Comparison of ENCODE assay signal across 17 cellular contexts in the genomic region with DNA sequence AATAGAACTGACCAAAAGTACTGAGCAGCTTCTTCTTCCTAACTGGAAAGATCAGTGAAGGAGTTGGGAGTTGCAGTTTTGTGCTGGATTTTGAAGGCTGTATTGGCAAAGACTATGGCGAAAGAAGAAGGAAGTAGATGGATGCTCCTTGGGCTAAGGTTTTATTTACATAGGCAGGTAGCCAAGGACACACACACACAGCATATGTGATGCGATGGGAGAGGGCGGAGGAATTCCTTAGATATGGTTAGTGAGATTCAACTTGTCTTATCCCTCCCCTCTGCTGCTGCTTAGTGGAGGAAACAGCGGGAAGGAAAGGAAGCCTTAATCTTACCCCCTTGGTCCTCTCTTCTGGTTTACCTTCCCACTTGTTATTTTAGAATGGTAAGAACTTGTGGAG.
A peak's percentile ranks its signal among the peaks of the same experiment; 100 is the strongest.
DNase-seq lines count a peak whose midpoint lies in the region; ATAC-seq, FAIRE-seq and TF ChIP-seq lines count a peak whose summit lies in the region.
"Had no signal": no experiment of that assay in that cellular context is flagged by ENCODE, and none has a peak within 500 bp of the region (broad histone marks: within the 10 kb centered on the region; RNA-seq: fewer than 3 reads in every experiment).

No MANE protein-coding gene starts in this region.

- peak overlapping the region in 2 of 3 experiments; percentile 62 to 77 for H3K27ac Mint-ChIP-seq in nephron
- H3K27ac Mint-ChIP-seq: activated T-cell treated with anti-CD3 and anti-CD28 coated beads, Interleukin-2, amount 50 U/mL, for 24 hours; brain had no signal

- CTCF ChIA-PET in PC-3 (lab: Charles Lee) (no interaction called here), endothelial cell of umbilical vein (lab: Charles Lee) (interaction anchor here (1.0 to 1.5 kb wide), 5 partner anchors 9 to 133 kb away, joined by 3 to 6 read pairs (median 4); no protein-coding TSS in a partner anchor)

- BruUV-seq in PC-3 (replicated peaks; lab: Mats Ljungman, UMichigan) (no TSS peak), endothelial cell of umbilical vein (replicated peaks; lab: Mats Ljungman, UMichigan) (no TSS peak)

- no peaks in the 10 kb centered on the region for H3K27me3 Mint-ChIP-seq in nephron (ENCODE audit: low read depth)

- POLR2A ChIA-PET in PC-3 (lab: Charles Lee; ENCODE audit: unreplicated experiment) (no interaction called here), endothelial cell of umbilical vein (lab: Charles Lee) (no interaction called here)

- no peak for TF ChIP-seq CTCF in PC-3 (conservative IDR thresholded peaks at IDR 0.05; ENCODE audit: low read depth, low read length)
- TF ChIP-seq CTCF in endothelial cell of umbilical vein (IDR thresholded peaks at IDR 0.05; ENCODE audit: extremely low read depth in 1 of 2, insufficient read depth in 1 of 2, low read depth in 1 of 2, low read length in 2 of 2): no peak
- no peak for TF ChIP-seq CTCF in nephron (IDR thresholded peaks at IDR 0.05; ENCODE audit: unreplicated experiment in 3 of 3)
- no peak for TF ChIP-seq CTCF in sigmoid colon (IDR thresholded peaks at IDR 0.05)

- H3K9me1 ChIP-seq in endothelial cell of umbilical vein (replicated peaks; ENCODE audit: control insufficient read depth, extremely low read depth, insufficient read depth, low read length): no peaks in the 10 kb centered on the region

- H3K4me2 ChIP-seq in GM23248 (ENCODE audit: unreplicated experiment) (no peak overlapping the region), PC-3 (ENCODE audit: low read length) (peak overlapping the region; percentile 45), endothelial cell of umbilical vein (ENCODE audit: insufficient read depth, low read length) (no peak overlapping the region)

- H2AFZ ChIP-seq in GM23248: no peak overlapping the region
- peak overlapping the region; percentile 44; the same call in 1 of the 2 replicates for H2AFZ ChIP-seq in PC-3 (ENCODE audit: low read length)
- H2AFZ ChIP-seq in endothelial cell of umbilical vein (ENCODE audit: low read depth, low read length): peak overlapping the region; percentile 3

- H3K27ac ChIP-seq in GM23248: no peak overlapping the region
- no peak overlapping the region for H3K27ac ChIP-seq in PC-3 (ENCODE audit: low read length)
- H3K27ac ChIP-seq in endothelial cell of umbilical vein (ENCODE audit: insufficient read depth, low read depth, low read length): no peak overlapping the region
- H3K27ac ChIP-seq in sigmoid colon: no peak overlapping the region
- H3K27ac ChIP-seq: esophagus muscularis mucosa had no signal

- H3K4me3 ChIP-seq in GM23248 (no peak overlapping the region), PC-3 (ENCODE audit: low read length) (no peak overlapping the region), endothelial cell of umbilical vein (replicated peaks in 1 of 3; ENCODE audit: insufficient read depth in 1 of 3, low read depth in 1 of 3, low read length in 3 of 3) (no peak overlapping the region), sigmoid colon (no peak overlapping the region)
- H3K4me3 ChIP-seq: esophagus muscularis mucosa had no signal

- H3K9ac ChIP-seq in GM23248 (no peak overlapping the region), PC-3 (ENCODE audit: low read length) (no peak overlapping the region), endothelial cell of umbilical vein (replicated peaks; ENCODE audit: extremely low read depth, insufficient read depth, low read length) (no peak overlapping the region)

- TF ChIP-seq POLR2A in endothelial cell of umbilical vein (IDR thresholded peaks at IDR 0.05; ENCODE audit: low read depth, low read length): no peak
- TF ChIP-seq POLR2A in sigmoid colon (IDR thresholded peaks at IDR 0.05): no peak

- in situ Hi-C loops in GM23248 (cut with MboI): no loop called here

- peaks cover 4% of the 10 kb centered on the region for H3K36me3 Mint-ChIP-seq in nephron (ENCODE audit: low read depth)

- H3K36me3 ChIP-seq in GM23248 (ENCODE audit: low read depth): no peaks in the 10 kb centered on the region
- no peaks in the 10 kb centered on the region for H3K36me3 ChIP-seq in PC-3 (ENCODE audit: low read depth, low read length)
- no peaks in the 10 kb centered on the region for H3K36me3 ChIP-seq in endothelial cell of umbilical vein (ENCODE audit: control insufficient read depth in 2 of 2, extremely low read depth in 1 of 2, insufficient read depth in 2 of 2, low read length in 2 of 2)
- no peaks in the 10 kb centered on the region for H3K36me3 ChIP-seq in sigmoid colon
- H3K36me3 ChIP-seq: esophagus muscularis mucosa had no signal

- H3K9me3 ChIP-seq in GM23248 (ENCODE audit: low read depth) (no peaks in the 10 kb centered on the region), PC-3 (ENCODE audit: low read length) (no peaks in the 10 kb centered on the region), endothelial cell of umbilical vein (replicated peaks; ENCODE audit: control insufficient read depth, insufficient read depth, low read length) (no peaks in the 10 kb centered on the region), sigmoid colon (no peaks in the 10 kb centered on the region)
- H3K9me3 ChIP-seq: esophagus muscularis mucosa had no signal

- peak overlapping the region in 2 of 3 experiments; percentile 0 to 12 for H3K4me3 Mint-ChIP-seq in nephron
- H3K4me3 Mint-ChIP-seq: activated T-cell treated with anti-CD3 and anti-CD28 coated beads, Interleukin-2, amount 50 U/mL, for 24 hours; brain had no signal

- H3K4me1 ChIP-seq in GM23248 (ENCODE audit: insufficient read depth) (peaks cover 36% of the 10 kb centered on the region), PC-3 (ENCODE audit: insufficient read depth, low read length) (peaks cover 30% of the 10 kb centered on the region), endothelial cell of umbilical vein (ENCODE audit: control insufficient read depth, extremely low read depth, insufficient read depth, low read length) (peaks cover 23% of the 10 kb centered on the region), sigmoid colon (peaks cover 0 to 6% (median 0%) of the 10 kb centered on the region in 4 donors)

- no peaks in the 10 kb centered on the region for H3K79me2 ChIP-seq in GM23248 (ENCODE audit: insufficient read depth)
- no peaks in the 10 kb centered on the region for H3K79me2 ChIP-seq in PC-3 (ENCODE audit: low read length)
- H3K79me2 ChIP-seq in endothelial cell of umbilical vein (ENCODE audit: control insufficient read depth, insufficient read depth, low read length): no peaks in the 10 kb centered on the region

- H3K4me1 Mint-ChIP-seq in nephron: peaks cover 39% of the 10 kb centered on the region

- 77 to 78% methylated on average over 4 of the region's 4 CpGs for WGBS in GM23248 (ENCODE audit: low coverage in 1 of 2, low lambda C conversion rate in 2 of 2, missing lambda C conversion rate in 2 of 2), 2 experiments
- WGBS in sigmoid colon, 2 donors: 16 to 52% methylated on average over 4 of the region's 4 CpGs

- no peaks in the 10 kb centered on the region for H3K27me3 ChIP-seq in GM23248 (replicated peaks; ENCODE audit: insufficient read depth)
- no peaks in the 10 kb centered on the region for H3K27me3 ChIP-seq in PC-3 (ENCODE audit: low read length)
- peaks cover 0 to 4% of the 10 kb centered on the region in 2 experiments for H3K27me3 ChIP-seq in endothelial cell of umbilical vein (ENCODE audit: control insufficient read depth in 2 of 2, insufficient read depth in 2 of 2, low read length in 2 of 2)
- H3K27me3 ChIP-seq in sigmoid colon: no peaks in the 10 kb centered on the region
- H3K27me3 ChIP-seq: esophagus muscularis mucosa had no signal

- ATAC-seq in PC-3 (peak; percentile 39; the same call in 1 of the 2 replicates), HG03045 (IDR thresholded peaks at IDR 0.05; ENCODE audit: unreplicated experiment) (no peak)
- ATAC-seq: Panc1 had no signal

- H4K20me1 ChIP-seq in GM23248 (ENCODE audit: insufficient read depth): no peaks in the 10 kb centered on the region
- no peaks in the 10 kb centered on the region for H4K20me1 ChIP-seq in PC-3 (ENCODE audit: low read length)
- no peaks in the 10 kb centered on the region for H4K20me1 ChIP-seq in endothelial cell of umbilical vein (replicated peaks; ENCODE audit: control insufficient read depth, extremely low read depth, insufficient read depth, low read length)

- DNase-seq in GM23248: peak; percentile 40
- DNase-seq in PC-3: peak; percentile 70
- peak; percentile 31 for DNase-seq in endothelial cell of umbilical vein (ENCODE audit: low read depth, low spot score)
- DNase-seq in sigmoid colon: no peak
- DNase-seq in NCI-H1694 treated with DMSO at 0.1 percent for 48 hours (lab: John Stamatoyannopoulos, UW): no peak
- no peak for DNase-seq in cerebellar cortex (ENCODE audit: low spot score)
- DNase-seq: activated T-cell treated with anti-CD3 and anti-CD28 coated beads, Interleukin-2, amount 50 U/mL, for 24 hours; NCI-H2107; nucleus accumbens; stimulated activated CD4-positive, alpha-beta T cell treated with anti-CD3 and anti-CD28 coated beads, Interleukin-1b, Interleukin-23, amount 100 ng/mL, for 48 hours; stimulated activated naive CD4-positive, alpha-beta T cell had no signal

- H3K9me3 Mint-ChIP-seq in nephron: peaks cover 2% of the 10 kb centered on the region
- H3K9me3 Mint-ChIP-seq: activated T-cell treated with anti-CD3 and anti-CD28 coated beads, Interleukin-2, amount 50 U/mL, for 24 hours had no signal

- intact Hi-C loops in PC-3 (cut with micrococcal nuclease) (loop anchor here (2.0 kb wide), 1 partner anchor 17 kb away; no protein-coding TSS in a partner anchor), endothelial cell of umbilical vein (cut with micrococcal nuclease) (no loop called here), sigmoid colon (cut with DNase I) (loop anchor here (2.0 kb wide), 1 partner anchor 149 kb away; no protein-coding TSS in a partner anchor)

- no peak for FAIRE-seq in endothelial cell of umbilical vein (lab: Jason Lieb, UNC)
- FAIRE-seq: H1 had no signal

- H3K9me2 ChIP-seq in GM23248 (ENCODE audit: insufficient read depth) (peaks cover 3% of the 10 kb centered on the region; the same call in 1 of the 2 replicates), PC-3 (replicated peaks; ENCODE audit: low read length) (no peaks in the 10 kb centered on the region)

- dilution Hi-C loops in endothelial cell of umbilical vein (cut with MboI; ENCODE audit: extremely low pct_ligation_motif_present, low sequenced_read_pairs): no loop called here

- H3F3A ChIP-seq in GM23248 (ENCODE audit: insufficient read depth) (peaks cover 21% of the 10 kb centered on the region), PC-3 (ENCODE audit: low read length, unreplicated experiment) (no peaks in the 10 kb centered on the region)

- no peak for TF ChIP-seq EP300 in sigmoid colon (IDR thresholded peaks at IDR 0.05)

TF ChIP-seq in endothelial cell of umbilical vein, 7 proteins besides CTCF, POLR2A, EP300 and RAD21 (continues in another document):
- TF ChIP-seq MAX (IDR thresholded peaks at IDR 0.05; ENCODE audit: insufficient read depth, insufficient read length) (no peak), EZH2 (IDR thresholded peaks at IDR 0.05; ENCODE audit: borderline replicate concordance, low read depth, low read length, severe bottlenecking) (no peak), FOS (IDR thresholded peaks at IDR 0.05; ENCODE audit: borderline replicate concordance, insufficient read depth, low read length) (no peak), POLR2AphosphoS5 (IDR thresholded peaks at IDR 0.05; ENCODE audit: insufficient read depth, low read depth, low read length) (no peak)

Comparison
In these comparisons a context has a peak if more than half of its experiments do, and no peak if none do; other contexts are left out.
1. DNase-seq: peak in GM23248 (single experiment), PC-3 (single experiment) and endothelial cell of umbilical vein (single experiment); none in sigmoid colon (single experiment), NCI-H1694 treated with DMSO at 0.1 percent for 48 hours (single experiment) and cerebellar cortex (single experiment).